Comparison of ENCODE assay signal across 8 cellular contexts in genomic region chr12:56468216-56469006, GRCh38. TPM values are rescaled to one million over a fixed set of nuclear protein-coding genes. Genes with fewer than 3 reads are reported as not detected.
DNase-seq lines count a peak whose midpoint lies in the region; ATAC-seq and TF ChIP-seq lines count a peak whose summit lies in the region.

Gene SPRYD4, plus strand, starts transcription at chr12:56468578. Its CDS starts 14 bp downstream, at chr12:56468592.

- H3K4me2 ChIP-seq in DND-41 (ENCODE audit: insufficient read depth, low read length) (peak within 1 kb of the TSS; percentile 99), Karpas-422 (ENCODE audit: low read depth, low read length, poor library complexity, severe bottlenecking) (peak within 1 kb of the TSS; percentile 84)

- peak; percentile 78 to 81 for TF ChIP-seq POLR2A in Peyer's patch (IDR thresholded peaks at IDR 0.05)

- peaks cover 12% of the 10 kb centered on the region for H3K36me3 Mint-ChIP-seq in activated T-helper 1 cell treated with anti-CD3 and anti-CD28 coated beads, Interleukin-12 subunit alpha, Interleukin-12 subunit beta, Interleukin-2, Interleukin-4 antibody, amounts not matched to agents 30 ng/mL and 10 ng/mL and 1 ng/mL, durations not matched to agents 14 hours and 24 hours and 36 hours (ENCODE audit: low read depth)
- H3K36me3 Mint-ChIP-seq in natural killer cell treated with Interleukin-12 subunit alpha and Interleukin-12 subunit beta and Interleukin-15 and Interleukin-18, amount 100 ng/mL, for 72 hours: peaks cover 6% of the 10 kb centered on the region

- H4K20me1 ChIP-seq in DND-41 (ENCODE audit: insufficient read depth, low read length) (no peaks in the 10 kb centered on the region), Karpas-422 (ENCODE audit: insufficient read depth, low read depth, low read length) (0 out of 2 replicates have a peak, but pooled peaks cover 3% of the 10 kb centered on the region)

- H3K79me2 ChIP-seq in DND-41 (ENCODE audit: insufficient read depth, low read length) (peaks cover 38% of the 10 kb centered on the region), Karpas-422 (ENCODE audit: low read length) (peaks cover 35% of the 10 kb centered on the region)

- DNase-seq in DND-41: peak; percentile 94
- DNase-seq in Karpas-422: peak; percentile 97
- peak; percentile 92 to 97 (median 94) for DNase-seq in Peyer's patch
- DNase-seq in activated T-helper 1 cell treated with anti-CD3 and anti-CD28 coated beads, Interleukin-12 subunit alpha, Interleukin-12 subunit beta, Interleukin-2, Interleukin-4 antibody, amounts not matched to agents 30 ng/mL and 10 ng/mL and 1 ng/mL, durations not matched to agents 14 hours and 24 hours and 36 hours (ENCODE audit: low spot score): peak; percentile 94
- DNase-seq in fibroblast of mammary gland (ENCODE audit: low read depth): peak; percentile 89
- DNase-seq in natural killer cell treated with Interleukin-12 subunit alpha and Interleukin-12 subunit beta and Interleukin-15 and Interleukin-18, amount 100 ng/mL, for 72 hours (ENCODE audit: low spot score): peak; percentile 95
- peak; percentile 91 for DNase-seq in stimulated activated naive CD4-positive, alpha-beta T cell treated with Interleukin-2 at 50 U/mL for 16 hours (lab: John Stamatoyannopoulos, UW)

- H3K9me2 ChIP-seq in Karpas-422 (replicated peaks; ENCODE audit: insufficient read depth, low read length): no peaks in the 10 kb centered on the region

- H3K4me3 ChIP-seq in DND-41 (ENCODE audit: low read depth in 1 of 2, low read length in 2 of 2): peak within 1 kb of the TSS; percentile 91 to 97
- peak within 1 kb of the TSS; percentile 83 for H3K4me3 ChIP-seq in Karpas-422 (ENCODE audit: low read length)
- H3K4me3 ChIP-seq in Peyer's patch: peak within 1 kb of the TSS; percentile 69 to 88 (median 81)
- peak within 1 kb of the TSS; percentile 100 for H3K4me3 ChIP-seq in fibroblast of mammary gland (ENCODE audit: control insufficient read depth, low read depth, low read length)

- no peaks in the 10 kb centered on the region for H3K9me3 ChIP-seq in DND-41 (ENCODE audit: insufficient read depth, low read length, severe bottlenecking)
- no peaks in the 10 kb centered on the region for H3K9me3 ChIP-seq in Karpas-422 (ENCODE audit: low read length)
- H3K9me3 ChIP-seq in Peyer's patch: no peaks in the 10 kb centered on the region

- TF ChIP-seq CTCF in DND-41 (IDR thresholded peaks at IDR 0.05; ENCODE audit: borderline replicate concordance, extremely low read depth, low read length, poor library complexity, severe bottlenecking): peak; percentile 70
- peak in 4 of 6 experiments; percentile 2 to 38 (median 18) for TF ChIP-seq CTCF in Peyer's patch (IDR thresholded peaks at IDR 0.05)
- TF ChIP-seq CTCF in fibroblast of mammary gland (conservative IDR thresholded peaks at IDR 0.05; ENCODE audit: control insufficient read depth, insufficient read depth, low read depth, low read length): no peak

- H3K27ac ChIP-seq in DND-41 (ENCODE audit: low read length) (peak within 1 kb of the TSS; percentile 95), Karpas-422 (ENCODE audit: low read length) (peak within 1 kb of the TSS; percentile 80), Peyer's patch (peak within 1 kb of the TSS; percentile 80 to 94 (median 86))

- H2AFZ ChIP-seq in DND-41 (ENCODE audit: low read depth, low read length) (peak within 1 kb of the TSS; percentile 100), Karpas-422 (ENCODE audit: low read length) (peak within 1 kb of the TSS; percentile 24; the same call in 1 of the 2 replicates)

- H3K36me3 ChIP-seq in DND-41 (ENCODE audit: insufficient read depth, low read length): peaks cover 22% of the 10 kb centered on the region
- peaks cover 14% of the 10 kb centered on the region; the same call in 1 of the 2 replicates for H3K36me3 ChIP-seq in Karpas-422 (ENCODE audit: insufficient read depth, low read length)
- no peaks in the 10 kb centered on the region for H3K36me3 ChIP-seq in Peyer's patch

- no peaks in the 10 kb centered on the region for H3K27me3 ChIP-seq in DND-41 (ENCODE audit: insufficient read depth, low read length, poor library complexity)
- H3K27me3 ChIP-seq in Karpas-422 (ENCODE audit: low read length): no peaks in the 10 kb centered on the region
- H3K27me3 ChIP-seq in Peyer's patch: no peaks in the 10 kb centered on the region

- H3K4me3 Mint-ChIP-seq in activated T-helper 1 cell treated with anti-CD3 and anti-CD28 coated beads, Interleukin-12 subunit alpha, Interleukin-12 subunit beta, Interleukin-2, Interleukin-4 antibody, amounts not matched to agents 30 ng/mL and 10 ng/mL and 1 ng/mL, durations not matched to agents 14 hours and 24 hours and 36 hours: peak within 1 kb of the TSS; percentile 99
- peak within 1 kb of the TSS; percentile 97 for H3K4me3 Mint-ChIP-seq in natural killer cell treated with Interleukin-12 subunit alpha and Interleukin-12 subunit beta and Interleukin-15 and Interleukin-18, amount 100 ng/mL, for 72 hours

- peaks cover 19% of the 10 kb centered on the region for H3K4me1 Mint-ChIP-seq in activated T-helper 1 cell treated with anti-CD3 and anti-CD28 coated beads, Interleukin-12 subunit alpha, Interleukin-12 subunit beta, Interleukin-2, Interleukin-4 antibody, amounts not matched to agents 30 ng/mL and 10 ng/mL and 1 ng/mL, durations not matched to agents 14 hours and 24 hours and 36 hours (ENCODE audit: low read depth)
- H3K4me1 Mint-ChIP-seq in natural killer cell treated with Interleukin-12 subunit alpha and Interleukin-12 subunit beta and Interleukin-15 and Interleukin-18, amount 100 ng/mL, for 72 hours (ENCODE audit: low read depth in 2 of 2): peaks cover 13 to 22% of the 10 kb centered on the region in 2 donors

- no peaks in the 10 kb centered on the region for H3K9me3 Mint-ChIP-seq in activated T-helper 1 cell treated with anti-CD3 and anti-CD28 coated beads, Interleukin-12 subunit alpha, Interleukin-12 subunit beta, Interleukin-2, Interleukin-4 antibody, amounts not matched to agents 30 ng/mL and 10 ng/mL and 1 ng/mL, durations not matched to agents 14 hours and 24 hours and 36 hours
- H3K9me3 Mint-ChIP-seq in natural killer cell treated with Interleukin-12 subunit alpha and Interleukin-12 subunit beta and Interleukin-15 and Interleukin-18, amount 100 ng/mL, for 72 hours: no peaks in the 10 kb centered on the region

- intact Hi-C loops in activated T-helper 1 cell treated with anti-CD3 and anti-CD28 coated beads, Interleukin-12 subunit alpha, Interleukin-12 subunit beta, Interleukin-2, Interleukin-4 antibody, amounts not matched to agents 30 ng/mL and 10 ng/mL and 1 ng/mL, durations not matched to agents 14 hours and 24 hours and 36 hours (cut with micrococcal nuclease): loop anchor here (1.0 to 2.0 kb wide), 14 partner anchors 19 to 342 kb away; partner anchors contain the start of genes ANKRD52, CS, GLS2 and IL23A

- H3K9ac ChIP-seq in DND-41 (ENCODE audit: low read depth, low read length) (peak within 1 kb of the TSS; percentile 96), Karpas-422 (ENCODE audit: low read length) (peak within 1 kb of the TSS; percentile 94)

- H3K27ac Mint-ChIP-seq in activated T-helper 1 cell treated with anti-CD3 and anti-CD28 coated beads, Interleukin-12 subunit alpha, Interleukin-12 subunit beta, Interleukin-2, Interleukin-4 antibody, amounts not matched to agents 30 ng/mL and 10 ng/mL and 1 ng/mL, durations not matched to agents 14 hours and 24 hours and 36 hours: peak within 1 kb of the TSS; percentile 98
- peak within 1 kb of the TSS; percentile 91 to 93 for H3K27ac Mint-ChIP-seq in natural killer cell treated with Interleukin-12 subunit alpha and Interleukin-12 subunit beta and Interleukin-15 and Interleukin-18, amount 100 ng/mL, for 72 hours

- peaks cover 40% of the 10 kb centered on the region for H3K4me1 ChIP-seq in DND-41 (ENCODE audit: insufficient read depth, low read length)
- H3K4me1 ChIP-seq in Karpas-422 (ENCODE audit: low read length): peaks cover 27% of the 10 kb centered on the region
- H3K4me1 ChIP-seq in Peyer's patch: peaks cover 0 to 19% (median 3%) of the 10 kb centered on the region in 4 donors

- H3K27me3 Mint-ChIP-seq in activated T-helper 1 cell treated with anti-CD3 and anti-CD28 coated beads, Interleukin-12 subunit alpha, Interleukin-12 subunit beta, Interleukin-2, Interleukin-4 antibody, amounts not matched to agents 30 ng/mL and 10 ng/mL and 1 ng/mL, durations not matched to agents 14 hours and 24 hours and 36 hours (ENCODE audit: insufficient read depth): no peaks in the 10 kb centered on the region
- H3K27me3 Mint-ChIP-seq in natural killer cell treated with Interleukin-12 subunit alpha and Interleukin-12 subunit beta and Interleukin-15 and Interleukin-18, amount 100 ng/mL, for 72 hours: no peaks in the 10 kb centered on the region

- ATAC-seq in DND-41 (ENCODE audit: insufficient read depth, low read depth): peak; percentile 89
- ATAC-seq in GM21825 (IDR thresholded peaks at IDR 0.05; ENCODE audit: unreplicated experiment): peak; percentile 76
- ATAC-seq in natural killer cell treated with Interleukin-12 subunit alpha and Interleukin-12 subunit beta and Interleukin-15 and Interleukin-18, amount 100 ng/mL, for 72 hours: peak; percentile 99 to 100

RNA-seq across cellular contexts. Expression of gene SPRYD4, which starts in this region (rescaled TPM):
- total RNA-seq in Karpas-422 (2014; rRNA removed; shearing (Covaris generic); ENCODE audit: low replicate concordance): 3.4 and 4.6 TPM in 2 replicates
- total RNA-seq in Peyer's patch: 1 to 10 TPM; 1.7 to 5.1 (median 3.7) TPM
- 5.0 and 5.5 TPM in 2 replicates for total RNA-seq in activated T-helper 1 cell treated with anti-CD3 and anti-CD28 coated beads, Interleukin-12 subunit alpha, Interleukin-12 subunit beta, Interleukin-2, Interleukin-4 antibody, amounts not matched to agents 30 ng/mL and 10 ng/mL and 1 ng/mL, durations not matched to agents 14 hours and 24 hours and 36 hours
- total RNA-seq in natural killer cell treated with Interleukin-12 subunit alpha and Interleukin-12 subunit beta and Interleukin-15 and Interleukin-18, amount 100 ng/mL, for 72 hours: 1 to 10 TPM; 2.8 to 6.9 TPM

Comparison
In these comparisons a context has a peak if more than half of its experiments do, and no peak if none do; other contexts are left out.
1. Peak in every context shown above with its lines: DNase-seq, ATAC-seq, H3K4me3 ChIP-seq and H3K27ac ChIP-seq.